In the genomic region with DNA sequence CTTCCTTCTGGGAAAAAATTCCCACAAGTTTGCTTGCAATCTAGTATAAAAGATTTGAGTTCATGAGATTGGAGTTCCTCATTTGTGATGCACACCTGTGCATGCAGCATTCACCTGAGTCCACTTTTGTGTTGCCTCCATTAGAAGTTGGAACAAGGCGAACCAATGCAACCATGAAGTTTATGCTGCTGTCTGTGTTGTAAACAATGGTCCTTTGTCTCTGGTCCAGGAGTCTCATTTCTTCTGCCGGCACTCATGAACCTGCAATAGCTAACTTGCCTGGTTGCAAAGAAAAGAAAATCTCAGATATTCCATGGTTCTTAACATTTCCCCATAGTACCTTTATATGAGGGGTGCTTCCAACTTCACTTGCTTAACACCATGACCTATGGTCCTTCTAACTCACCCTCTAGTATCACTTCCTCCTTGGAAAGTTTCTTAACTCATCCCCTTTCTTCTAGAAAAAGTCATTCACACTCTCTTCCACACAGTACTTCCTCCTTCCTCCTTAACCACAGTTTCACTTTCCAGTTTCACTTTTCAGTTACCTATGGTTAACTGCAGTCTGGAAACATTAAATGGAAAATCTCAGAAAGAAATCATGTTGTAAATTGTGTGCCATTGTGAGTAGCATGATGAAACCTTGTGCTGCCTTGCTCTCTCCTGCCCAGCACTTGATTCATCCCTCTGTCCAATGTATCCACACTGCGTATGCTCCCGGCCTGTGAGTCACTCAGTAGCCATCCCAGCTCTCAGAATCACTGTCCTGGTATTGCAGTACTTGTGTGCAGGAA, we compare ENCODE assay signal across 1 cellular context.
TF ChIP-seq lines count a peak whose summit lies in the region.

No MANE protein-coding gene starts in this region.

TF ChIP-seq in K562, 482 proteins besides CTCF, POLR2A, EP300 and RAD21 (continued from another document):
- 0 out of 4 replicates have a peak, but pooled peaks of 1 of the 2 experiments have one; percentile 22 for TF ChIP-seq ZNF318 (IDR thresholded peaks at IDR 0.05; ENCODE audit: borderline replicate concordance in 1 of 2, low read depth in 1 of 2)
- TF ChIP-seq ZNF3 (CRISPR knock-in tag; IDR thresholded peaks at IDR 0.05), result peak; percentile 77
- no peak for TF ChIP-seq AFF4 (CRISPR knock-in tag; IDR thresholded peaks at IDR 0.05)
- TF ChIP-seq USF1 (CRISPR knock-in tag; IDR thresholded peaks at IDR 0.05), result no peak
TF ChIP-seq in K562: peak in this region for 10.
